8 cellular contexts compared by ENCODE assay signal in the genomic region with DNA sequence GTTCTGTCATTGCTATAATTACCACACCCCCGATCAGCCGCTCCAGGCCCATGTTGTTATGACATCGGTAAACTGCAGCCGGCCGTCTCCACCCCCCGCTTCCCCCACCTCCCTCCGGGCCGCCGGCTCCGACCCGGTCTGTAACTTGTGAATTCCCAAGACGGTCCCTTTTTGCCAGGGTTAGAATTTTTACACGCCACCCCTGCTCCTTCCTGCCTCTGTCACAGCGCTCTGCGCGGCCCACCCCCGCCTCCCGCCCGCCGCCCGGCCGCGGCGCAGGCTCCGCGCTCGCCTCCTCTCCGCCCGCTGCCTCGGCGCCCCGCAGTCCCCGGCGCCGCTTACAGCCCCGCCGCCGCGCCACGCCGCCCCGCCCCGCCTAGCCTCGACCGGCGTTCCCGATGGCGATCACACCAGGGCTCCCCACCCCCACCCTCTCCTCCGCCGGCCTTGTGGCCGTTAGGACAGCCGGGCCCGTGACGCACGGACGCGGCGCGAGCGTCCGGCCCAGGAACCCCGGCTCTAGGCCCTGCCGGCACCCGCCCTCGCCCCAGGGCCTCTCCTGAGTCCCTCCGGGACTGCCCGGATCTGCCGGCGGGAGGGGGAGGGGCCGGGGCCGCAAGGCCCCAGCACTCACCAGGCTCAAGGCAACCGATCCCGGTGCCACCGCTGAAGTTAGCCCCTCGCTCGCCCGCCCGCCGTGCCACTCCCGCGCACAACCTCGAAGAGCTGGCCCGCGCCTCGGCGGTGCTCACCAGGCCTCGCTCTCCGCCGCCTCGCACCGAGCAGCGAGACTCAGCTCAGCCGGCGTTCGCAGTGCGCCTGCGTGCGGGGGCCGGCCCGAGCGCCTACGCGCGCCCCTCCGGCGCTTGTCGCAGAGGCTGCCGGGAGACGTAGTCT. TPM values are rescaled to one million over a fixed set of nuclear protein-coding genes. Genes with fewer than 3 reads are reported as not detected.
DNase-seq lines count a peak whose midpoint lies in the region; ATAC-seq and TF ChIP-seq lines count a peak whose summit lies in the region.

A gene (minus strand): TSS at position 817 of the 897 bp plus-strand sequence. CDS start 18,374 bp downstream, outside the sequence.

- peak; percentile 86 for ATAC-seq in GM21825 (IDR thresholded peaks at IDR 0.05; ENCODE audit: unreplicated experiment)
- peak; percentile 92 for ATAC-seq in naive thymus-derived CD4-positive, alpha-beta T cell
- ATAC-seq in stimulated activated memory B cell treated with anti-CD40 and anti-IgM and Interleukin-4, amounts not matched to agents 10 μg/mL and 1 μg/mL and 100 μg/mL, for 72 hours = peak; percentile 94

- H3K36me3 Mint-ChIP-seq in naive thymus-derived CD4-positive, alpha-beta T cell = peaks cover 4 to 21% (median 11%) of the 10 kb centered on the region in 5 donors
- H3K36me3 Mint-ChIP-seq in stimulated activated memory B cell treated with anti-CD40 and anti-IgM and Interleukin-4, amounts not matched to agents 10 μg/mL and 1 μg/mL and 100 μg/mL, for 72 hours = peaks cover 23% of the 10 kb centered on the region

- H3K4me1 Mint-ChIP-seq in naive thymus-derived CD4-positive, alpha-beta T cell = peaks cover 35 to 52% (median 46%) of the 10 kb centered on the region in 7 donors
- H3K4me1 Mint-ChIP-seq in stimulated activated memory B cell treated with anti-CD40 and anti-IgM and Interleukin-4, amounts not matched to agents 10 μg/mL and 1 μg/mL and 100 μg/mL, for 72 hours = peaks cover 53% of the 10 kb centered on the region

- H3K79me2 ChIP-seq in DOHH2 (ENCODE audit: control insufficient read depth, low read length) = peaks cover 53% of the 10 kb centered on the region

- H3K4me3 Mint-ChIP-seq in naive thymus-derived CD4-positive, alpha-beta T cell = peak within 1 kb of the TSS; percentile 77 to 100 (median 92)
- H3K4me3 Mint-ChIP-seq in stimulated activated memory B cell treated with anti-CD40 and anti-IgM and Interleukin-4, amounts not matched to agents 10 μg/mL and 1 μg/mL and 100 μg/mL, for 72 hours = peak within 1 kb of the TSS; percentile 81

- peak within 1 kb of the TSS; percentile 78 to 97 (median 91) for H3K27ac Mint-ChIP-seq in naive thymus-derived CD4-positive, alpha-beta T cell
- peak within 1 kb of the TSS; percentile 75 for H3K27ac Mint-ChIP-seq in stimulated activated memory B cell treated with anti-CD40 and anti-IgM and Interleukin-4, amounts not matched to agents 10 μg/mL and 1 μg/mL and 100 μg/mL, for 72 hours

- POLR2A ChIA-PET in naive thymus-derived CD4-positive, alpha-beta T cell (lab: Charles Lee) = interaction anchor here (0.6 to 2.7 kb wide), 19 partner anchors 10 to 854 kb away, joined by 3 to 24 read pairs (median 3); a partner anchor contains a TSS

- intact Hi-C loops in naive thymus-derived CD4-positive, alpha-beta T cell (cut with micrococcal nuclease) = loop anchor here (1.0 to 10.0 kb wide), 20 partner anchors 8 to 1070 kb away; a partner anchor contains a TSS

- H3K4me3 ChIP-seq in DOHH2 (ENCODE audit: low read length) = peak within 1 kb of the TSS; percentile 76
- peak within 1 kb of the TSS; percentile 80 for H3K4me3 ChIP-seq in naive thymus-derived CD4-positive, alpha-beta T cell (ENCODE audit: low read length)

- no peaks in the 10 kb centered on the region for H3K27me3 ChIP-seq in DOHH2 (ENCODE audit: control insufficient read depth, low read length)
- H3K27me3 ChIP-seq in naive thymus-derived CD4-positive, alpha-beta T cell (ENCODE audit: control insufficient read depth in 2 of 2, insufficient read depth in 2 of 2, low read length in 2 of 2) = no peaks in the 10 kb centered on the region

- H3K4me1 ChIP-seq in DOHH2 (ENCODE audit: control insufficient read depth, low read length) = peaks cover 27% of the 10 kb centered on the region
- H3K4me1 ChIP-seq in naive thymus-derived CD4-positive, alpha-beta T cell (ENCODE audit: control insufficient read depth in 2 of 2, insufficient read depth in 2 of 2, low read length in 2 of 2) = peaks cover 6 to 21% of the 10 kb centered on the region in 2 donors

- peaks cover 0 to 9% (median 5%) of the 10 kb centered on the region in 11 donors for H3K9me3 Mint-ChIP-seq in naive thymus-derived CD4-positive, alpha-beta T cell
- H3K9me3 Mint-ChIP-seq in stimulated activated memory B cell treated with anti-CD40 and anti-IgM and Interleukin-4, amounts not matched to agents 10 μg/mL and 1 μg/mL and 100 μg/mL, for 72 hours = peaks cover 4% of the 10 kb centered on the region

- H3K27ac ChIP-seq in DOHH2 (ENCODE audit: low read depth, low read length) (peak within 1 kb of the TSS; percentile 67), KOPT-K1 (ENCODE audit: low read depth, low read length, poor library complexity, severe bottlenecking) (peak within 1 kb of the TSS; percentile 86)
- peak within 1 kb of the TSS; percentile 100 for H3K27ac ChIP-seq in naive thymus-derived CD4-positive, alpha-beta T cell (ENCODE audit: low read depth, low read length)

- DNase-seq in RPMI8226 (peak; percentile 94), fibroblast of gingiva (ENCODE audit: low read depth) (peak; percentile 86)
- DNase-seq in activated T-helper 1 cell treated with anti-CD3 and anti-CD28 coated beads, Interleukin-2, amount 50 U/mL, for 16 hours (ENCODE audit: low read depth in 1 of 2, low spot score in 1 of 2) = peak; percentile 64 to 82
- DNase-seq in naive thymus-derived CD4-positive, alpha-beta T cell = peak; percentile 81 to 92 (median 90)

- H3K36me3 ChIP-seq in DOHH2 (ENCODE audit: control insufficient read depth, low read length) = peaks cover 26% of the 10 kb centered on the region
- H3K36me3 ChIP-seq in KOPT-K1 (ENCODE audit: insufficient read depth, low read length) = no peaks in the 10 kb centered on the region
- H3K36me3 ChIP-seq in naive thymus-derived CD4-positive, alpha-beta T cell (ENCODE audit: control insufficient read depth in 2 of 3, insufficient read depth in 3 of 3, low read length in 3 of 3) = peaks cover 0 to 3% (median 0%) of the 10 kb centered on the region in 3 experiments

- H3K9me3 ChIP-seq in DOHH2 (ENCODE audit: control insufficient read depth, insufficient read depth, low read length) = no peaks in the 10 kb centered on the region
- no peaks in the 10 kb centered on the region for H3K9me3 ChIP-seq in KOPT-K1 (ENCODE audit: insufficient read depth, low read length, poor library complexity, severe bottlenecking)
- H3K9me3 ChIP-seq in naive thymus-derived CD4-positive, alpha-beta T cell (ENCODE audit: control insufficient read depth in 2 of 3, low read length in 3 of 3) = no peaks in the 10 kb centered on the region

- H3K4me2 ChIP-seq in DOHH2 (ENCODE audit: low read length) = peak within 1 kb of the TSS; percentile 90

- 0 out of 2 replicates have a peak, but pooled peaks cover 3% of the 10 kb centered on the region for H3F3A ChIP-seq in DOHH2 (ENCODE audit: control insufficient read depth, insufficient read depth)

- H4K20me1 ChIP-seq in DOHH2 (ENCODE audit: control insufficient read depth, insufficient read depth, low read depth, low read length) = peaks cover 32% of the 10 kb centered on the region

- CTCF ChIA-PET in naive thymus-derived CD4-positive, alpha-beta T cell (lab: Charles Lee) = interaction anchor here (0.6 to 1.0 kb wide), 4 partner anchors 62 to 166 kb away, joined by 3 to 4 read pairs (median 3); no protein-coding TSS in a partner anchor

- no peak for TF ChIP-seq CTCF in DOHH2 (IDR thresholded peaks at IDR 0.05; ENCODE audit: low read depth, low read length, poor library complexity, severe bottlenecking)

- no peaks in the 10 kb centered on the region for H3K27me3 Mint-ChIP-seq in naive thymus-derived CD4-positive, alpha-beta T cell
- H3K27me3 Mint-ChIP-seq in stimulated activated memory B cell treated with anti-CD40 and anti-IgM and Interleukin-4, amounts not matched to agents 10 μg/mL and 1 μg/mL and 100 μg/mL, for 72 hours = no peaks in the 10 kb centered on the region

- H3K9me2 ChIP-seq in DOHH2 (replicated peaks; ENCODE audit: control insufficient read depth, low read length) = no peaks in the 10 kb centered on the region

RNA-seq across cellular contexts. Expression of the gene that starts here (rescaled TPM):
- 10 to 100 TPM; 50.6 to 70.2 (median 54.3) TPM for total RNA-seq in naive thymus-derived CD4-positive, alpha-beta T cell
- 10 to 100 TPM; 39.8 to 53.1 TPM for polyA plus RNA-seq in naive thymus-derived CD4-positive, alpha-beta T cell

Comparison
In these comparisons a context has a peak if more than half of its experiments do, and no peak if none do; other contexts are left out.
1. Peak in every context shown above with its lines: DNase-seq, ATAC-seq, H3K4me3 ChIP-seq and H3K27ac ChIP-seq.